ENCODE assay signal across 24 cellular contexts in genomic region chr1:145757420-145757819, GRCh38. TPM values are rescaled to one million over a fixed set of nuclear protein-coding genes. Genes with fewer than 3 reads are reported as not detected.
"Had no signal": no experiment of that assay in that cellular context is flagged by ENCODE, and none has a peak within 500 bp of the region (broad histone marks: within the 10 kb centered on the region; RNA-seq: fewer than 3 reads in every experiment).

No MANE protein-coding gene starts in this region.

- H3K27me3 ChIP-seq: ascending aorta, cardiac muscle cell, colonic mucosa, esophagus muscularis mucosa had no signal

- H3K27ac Mint-ChIP-seq: activated CD8-positive, alpha-beta T cell treated with anti-CD3 and anti-CD28 coated beads, Interleukin-2, amount 10 ng/mL, durations not matched to agents 7 days and 5 days; activated T-helper 1 cell treated with anti-CD3 and anti-CD28 coated beads, Interleukin-12 subunit alpha, Interleukin-12 subunit beta, Interleukin-2, Interleukin-4 antibody, amounts not matched to agents 30 ng/mL and 10 ng/mL and 1 ng/mL, durations not matched to agents 14 hours and 24 hours and 36 hours; memory B cell; nephron; progenitor cell of endocrine pancreas had no signal

- DNase-seq: activated CD4-positive, alpha-beta T cell treated with anti-CD3 and anti-CD28 coated beads for 4 hours; activated CD8-positive, alpha-beta memory T cell treated with anti-CD3 and anti-CD28 coated beads, Interleukin-2, amount 50 U/mL, for 48 hours; activated CD8-positive, alpha-beta T cell treated with anti-CD3 and anti-CD28 coated beads, Interleukin-2, amount 10 ng/mL, durations not matched to agents 7 days and 5 days; activated naive CD4-positive, alpha-beta T cell; colonic mucosa; effector CD4-positive, alpha-beta T cell; foreskin fibroblast; hippocampal formation; kidney; left ventricle myocardium inferior; nucleus accumbens; right cardiac atrium; stimulated activated CD4-positive, alpha-beta T cell treated with anti-CD3 and anti-CD28 coated beads, Interleukin-4, amount 100 ng/mL, for 24 hours; stimulated activated naive CD4-positive, alpha-beta T cell treated with Interleukin-2 at 50 U/mL for 16 hours; T-helper 2 cell; trophoblast cell had no signal

- H3K36me3 ChIP-seq: colonic mucosa had no signal

- H3K4me3 ChIP-seq: ascending aorta, cardiac muscle cell, colonic mucosa, esophagus muscularis mucosa, left ventricle myocardium inferior, skin epidermis had no signal

- H3K27ac ChIP-seq: ascending aorta, cardiac muscle cell, colonic mucosa, esophagus muscularis mucosa, left ventricle myocardium inferior, skin epidermis had no signal

- H3K9me3 ChIP-seq: ascending aorta, colonic mucosa, esophagus muscularis mucosa, left ventricle myocardium inferior had no signal

- H3K27me3 Mint-ChIP-seq: memory B cell, progenitor cell of endocrine pancreas had no signal

- H3K4me1 Mint-ChIP-seq: memory B cell, nephron had no signal

- H3K4me3 Mint-ChIP-seq: activated CD8-positive, alpha-beta T cell treated with anti-CD3 and anti-CD28 coated beads, Interleukin-2, amount 10 ng/mL, durations not matched to agents 7 days and 5 days; activated T-helper 1 cell treated with anti-CD3 and anti-CD28 coated beads, Interleukin-12 subunit alpha, Interleukin-12 subunit beta, Interleukin-2, Interleukin-4 antibody, amounts not matched to agents 30 ng/mL and 10 ng/mL and 1 ng/mL, durations not matched to agents 14 hours and 24 hours and 36 hours; memory B cell; nephron had no signal

- H3K4me1 ChIP-seq: colonic mucosa had no signal

RNA-seq across cellular contexts. Expression of gene CD160, which starts 38.1 kb away (rescaled TPM):
- total RNA-seq: activated T-helper 1 cell treated with anti-CD3 and anti-CD28 coated beads, Interleukin-12 subunit alpha, Interleukin-12 subunit beta, Interleukin-2, Interleukin-4 antibody, amounts not matched to agents 30 ng/mL and 10 ng/mL and 1 ng/mL, durations not matched to agents 14 hours and 24 hours and 36 hours; ascending aorta; cardiac muscle cell; left ventricle myocardium inferior; progenitor cell of endocrine pancreas; right cardiac atrium had no signal
- polyA plus RNA-seq: right cardiac atrium had no signal

RNA-seq across cellular contexts. Expression of gene PDZK1, which starts 50.3 kb away (rescaled TPM):
- total RNA-seq: ascending aorta had no signal
